ENCODE assay signal across 1 cellular context in genomic region chr22:42893366-42894150, GRCh38.
TF ChIP-seq lines count a peak whose summit lies in the region.

No MANE protein-coding gene starts in this region.

TF ChIP-seq in SK-N-SH treated with all-trans-retinoic acid at 6 μM for 48 hours, 23 proteins besides CTCF, POLR2A, EP300 and RAD21 (continued from another document):
- no peak for TF ChIP-seq ZNF565 (CRISPR knock-in tag; conservative IDR thresholded peaks at IDR 0.05; ENCODE audit: low read depth)
- TF ChIP-seq, protein P1, sequence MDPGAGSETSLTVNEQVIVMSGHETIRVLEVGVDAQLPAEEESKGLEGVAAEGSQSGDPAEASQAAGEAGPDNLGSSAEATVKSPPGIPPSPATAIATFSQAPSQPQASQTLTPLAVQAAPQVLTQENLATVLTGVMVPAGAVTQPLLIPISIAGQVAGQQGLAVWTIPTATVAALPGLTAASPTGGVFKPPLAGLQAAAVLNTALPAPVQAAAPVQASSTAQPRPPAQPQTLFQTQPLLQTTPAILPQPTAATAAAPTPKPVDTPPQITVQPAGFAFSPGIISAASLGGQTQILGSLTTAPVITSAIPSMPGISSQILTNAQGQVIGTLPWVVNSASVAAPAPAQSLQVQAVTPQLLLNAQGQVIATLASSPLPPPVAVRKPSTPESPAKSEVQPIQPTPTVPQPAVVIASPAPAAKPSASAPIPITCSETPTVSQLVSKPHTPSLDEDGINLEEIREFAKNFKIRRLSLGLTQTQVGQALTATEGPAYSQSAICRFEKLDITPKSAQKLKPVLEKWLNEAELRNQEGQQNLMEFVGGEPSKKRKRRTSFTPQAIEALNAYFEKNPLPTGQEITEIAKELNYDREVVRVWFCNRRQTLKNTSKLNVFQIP (CRISPR knock-in tag; IDR thresholded peaks at IDR 0.05; ENCODE audit: borderline replicate concordance, low read depth): no peak
- TF ChIP-seq ZNF8 (CRISPR knock-in tag; IDR thresholded peaks at IDR 0.05): no peak
